ENCODE assay signal across 20 cellular contexts in the genomic region with DNA sequence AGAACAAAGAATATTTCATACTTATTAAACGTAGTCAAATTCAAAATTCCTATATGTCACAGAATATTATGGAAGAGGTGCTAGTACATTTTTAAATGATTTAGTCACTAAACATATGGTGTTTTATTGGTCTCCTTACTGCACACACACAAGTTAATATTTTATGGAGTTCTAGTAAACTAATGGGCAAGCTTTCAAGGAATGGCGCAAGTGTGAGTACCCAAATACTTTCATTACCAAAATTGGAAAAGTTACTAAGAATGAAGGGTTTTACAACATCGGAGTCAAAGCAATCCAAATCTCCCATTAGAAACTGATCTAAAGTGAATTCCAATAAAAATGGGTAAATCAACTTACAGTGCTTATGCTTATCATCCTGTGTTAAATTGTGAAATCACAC.
DNase-seq lines count a peak whose midpoint lies in the region; ATAC-seq and TF ChIP-seq lines count a peak whose summit lies in the region.
"Had no signal": no experiment of that assay in that cellular context is flagged by ENCODE, and none has a peak within 500 bp of the region (broad histone marks: within the 10 kb centered on the region; RNA-seq: fewer than 3 reads in every experiment).

No MANE protein-coding gene starts in this region.

- no peak overlapping the region for H3K9ac ChIP-seq in MM.1S (ENCODE audit: low read length)
- no peak overlapping the region for H3K9ac ChIP-seq in mesenchymal stem cell (ENCODE audit: low read length)
- H3K9ac ChIP-seq: BLaER1 had no signal

- H2BK15ac ChIP-seq in mesenchymal stem cell (ENCODE audit: low read depth, poor library complexity, severe bottlenecking), result no peak overlapping the region

- H3K9me3 ChIP-seq in MM.1S (replicated peaks; ENCODE audit: insufficient read depth, low read length) (no peaks in the 10 kb centered on the region), mesenchymal stem cell (ENCODE audit: control insufficient read depth, low read length) (peaks cover 15% of the 10 kb centered on the region)

- no CpG with 5 or more reads among the region's 3 CpGs for WGBS in mesenchymal stem cell

- H2BK5ac ChIP-seq in mesenchymal stem cell (ENCODE audit: low read depth, low read length, poor library complexity, severe bottlenecking), result no peak overlapping the region

- no peaks in the 10 kb centered on the region for H3K79me1 ChIP-seq in mesenchymal stem cell (replicated peaks; ENCODE audit: low read length, poor library complexity, severe bottlenecking)

- no peak overlapping the region for H3K14ac ChIP-seq in mesenchymal stem cell (ENCODE audit: low read length in 2 of 2)

- no peaks in the 10 kb centered on the region for H3F3A ChIP-seq in MM.1S (ENCODE audit: insufficient read depth, low read length)

- no peak overlapping the region for H3K23ac ChIP-seq in mesenchymal stem cell (ENCODE audit: low read length in 2 of 2)

- H3K4ac ChIP-seq in mesenchymal stem cell (ENCODE audit: low read depth in 1 of 2, low read length in 2 of 2), result no peak overlapping the region

- H3K4me2 ChIP-seq in MM.1S (ENCODE audit: low read depth, low read length) (peak overlapping the region; percentile 44; the same call in 1 of the 2 replicates), mesenchymal stem cell (ENCODE audit: low read length, poor library complexity, severe bottlenecking) (no peak overlapping the region)
- H3K4me2 ChIP-seq: BLaER1 had no signal

- DNase-seq in BJ (ENCODE audit: low read depth) (peak; percentile 17), MM.1S (no peak), left lobe of liver (ENCODE audit: low spot score) (no peak), renal cortical epithelial cell (ENCODE audit: low read depth) (peak; percentile 14), mesenchymal stem cell (no peak), DMS53 treated with DMSO at 0.1 percent for 48 hours (lab: John Stamatoyannopoulos, UW; ENCODE audit: unreplicated experiment) (no peak), ACHN (no peak)
- DNase-seq: 8988T; AML-193; C1 segment of cervical spinal cord; CD4-positive, alpha-beta memory T cell; CD4-positive, CD25-positive, alpha-beta regulatory T cell; CD8-positive, alpha-beta memory T cell; COR-L47; DMS 273 treated with DMSO at 0.1 percent for 48 hours; DMS153; DMS53; DMS79 treated with DMSO at 0.1 percent for 48 hours; GF-D8 had no signal

- H3K36me3 ChIP-seq in BJ (ENCODE audit: control insufficient read depth, insufficient read depth, low read length) (no peaks in the 10 kb centered on the region), MM.1S (replicated peaks; ENCODE audit: insufficient read depth, low read length) (no peaks in the 10 kb centered on the region), mesenchymal stem cell (ENCODE audit: control insufficient read depth in 1 of 2, insufficient read depth in 2 of 2, low read depth in 1 of 2, low read length in 2 of 2) (no peaks in the 10 kb centered on the region)
- H3K36me3 ChIP-seq: BLaER1 had no signal

- no peak overlapping the region for H4K91ac ChIP-seq in mesenchymal stem cell (ENCODE audit: low read length)

- H2AK5ac ChIP-seq in mesenchymal stem cell (ENCODE audit: low read length, severe bottlenecking), result no peak overlapping the region

- no peak overlapping the region for H2BK12ac ChIP-seq in mesenchymal stem cell (ENCODE audit: low read length in 2 of 2)

- TF ChIP-seq CTCF in BJ (IDR thresholded peaks at IDR 0.05; ENCODE audit: insufficient read depth, low read depth, low read length) (no peak), MM.1S (IDR thresholded peaks at IDR 0.05; ENCODE audit: low read length) (no peak)

- H3K18ac ChIP-seq in mesenchymal stem cell (ENCODE audit: low read depth in 1 of 2, low read length in 2 of 2), result no peak overlapping the region

- ATAC-seq in left lobe of liver, result peak; percentile 76

- no peaks in the 10 kb centered on the region for H3K27me3 ChIP-seq in BJ (ENCODE audit: control insufficient read depth, insufficient read depth, low read length)
- H3K27me3 ChIP-seq in MM.1S (replicated peaks; ENCODE audit: insufficient read depth, low read length), result no peaks in the 10 kb centered on the region
- no peaks in the 10 kb centered on the region for H3K27me3 ChIP-seq in mesenchymal stem cell (ENCODE audit: control insufficient read depth in 1 of 2, insufficient read depth in 1 of 2, low read length in 2 of 2)
- H3K27me3 ChIP-seq: BLaER1 had no signal

- CTCF ChIA-PET in BJ (lab: Yijun Ruan, JAX), result no interaction called here

- H3K4me3 ChIP-seq in BJ (ENCODE audit: low read depth, low read length) (no peak overlapping the region), MM.1S (ENCODE audit: low read length) (no peak overlapping the region), mesenchymal stem cell (ENCODE audit: insufficient read depth in 1 of 2, low read depth in 1 of 2, low read length in 2 of 2) (no peak overlapping the region)
- H3K4me3 ChIP-seq: BLaER1 had no signal

- no peaks in the 10 kb centered on the region for H3K9me2 ChIP-seq in MM.1S (replicated peaks; ENCODE audit: insufficient read depth, low read length)

- no peak overlapping the region for H4K8ac ChIP-seq in mesenchymal stem cell (ENCODE audit: low read length)

- H3K4me1 ChIP-seq in MM.1S (ENCODE audit: low read length), result 0 out of 2 replicates have a peak, but pooled peaks cover 3% of the 10 kb centered on the region
- H3K4me1 ChIP-seq in mesenchymal stem cell (ENCODE audit: control insufficient read depth, insufficient read depth, low read depth, low read length), result no peaks in the 10 kb centered on the region
- H3K4me1 ChIP-seq: BLaER1 had no signal

- in situ Hi-C loops in ACHN (cut with HindIII; ENCODE audit: low pct_ligation_motif_present, low pct_unique_long_range_greater_than_20kb, low sequenced_read_pairs), result no loop called here

- no peaks in the 10 kb centered on the region for H4K20me1 ChIP-seq in MM.1S (ENCODE audit: insufficient read depth, low read length)
- H4K20me1 ChIP-seq: BLaER1 had no signal

- no peak overlapping the region for H2BK120ac ChIP-seq in mesenchymal stem cell (ENCODE audit: low read depth, low read length)

- POLR2A ChIA-PET in BJ (lab: Charles Lee), result no interaction called here

- H3K27ac ChIP-seq in MM.1S (ENCODE audit: low read length) (no peak overlapping the region), mesenchymal stem cell (ENCODE audit: low read length, poor library complexity, severe bottlenecking) (no peak overlapping the region)
- H3K27ac ChIP-seq: BLaER1 had no signal

- H2AFZ ChIP-seq in MM.1S (ENCODE audit: low read length) (no peak overlapping the region), mesenchymal stem cell (ENCODE audit: low read depth, low read length) (no peak overlapping the region)

- no peaks in the 10 kb centered on the region for H3K79me2 ChIP-seq in MM.1S (ENCODE audit: low read length)

Comparison
In these comparisons a context has a peak if more than half of its experiments do, and no peak if none do; other contexts are left out.
1. DNase-seq: peak in BJ (single experiment) and renal cortical epithelial cell (single experiment); none in MM.1S (single experiment), left lobe of liver (single experiment), mesenchymal stem cell (single experiment), DMS53 treated with DMSO at 0.1 percent for 48 hours (single experiment) and ACHN (single experiment).